1 cellular context compared by ENCODE assay signal in the genomic region with DNA sequence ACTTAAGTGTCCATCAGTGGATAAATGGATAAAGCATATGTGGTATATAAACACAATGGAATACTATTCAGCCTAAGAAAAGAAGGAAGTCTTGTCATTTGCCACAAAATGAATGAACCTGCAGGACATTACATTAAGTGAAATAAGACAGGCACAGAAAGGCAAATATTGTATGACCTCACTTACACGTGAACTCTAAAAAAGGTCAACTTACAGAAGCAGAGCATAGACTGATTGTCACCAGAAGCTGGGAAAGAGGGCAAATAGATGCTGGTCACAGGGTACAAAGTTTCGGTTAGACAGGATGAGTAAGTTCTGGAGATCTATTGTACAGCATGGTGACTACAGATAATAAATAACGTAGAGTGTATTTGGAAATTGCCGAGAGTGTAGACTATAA.
A peak's percentile ranks its signal among the peaks of the same experiment; 100 is the strongest.
TF ChIP-seq lines count a peak whose summit lies in the region.

No MANE protein-coding gene starts in this region.

TF ChIP-seq in HepG2, 621 proteins besides CTCF, POLR2A, EP300 and RAD21 (continued from another document):
- TF ChIP-seq JUN (CRISPR knock-in tag; IDR thresholded peaks at IDR 0.05) (peak; percentile 66; the same call in 1 of the 2 replicates), KLF13 (CRISPR knock-in tag; IDR thresholded peaks at IDR 0.05) (no peak), ELF3 (CRISPR knock-in tag; IDR thresholded peaks at IDR 0.05) (peak; percentile 77), ZMAT5 (CRISPR knock-in tag; IDR thresholded peaks at IDR 0.05; ENCODE audit: borderline replicate concordance, low read depth) (no peak), ZNF891 (CRISPR knock-in tag; IDR thresholded peaks at IDR 0.05) (no peak), FOXM1 (CRISPR knock-in tag; IDR thresholded peaks at IDR 0.05) (no peak), EHMT2 (IDR thresholded peaks at IDR 0.05; ENCODE audit: borderline replicate concordance, low read depth, low read length) (no peak), SETDB1 (CRISPR knock-in tag; IDR thresholded peaks at IDR 0.05; ENCODE audit: borderline replicate concordance) (no peak), SP1 (IDR thresholded peaks at IDR 0.05) (no peak), SP1 (CRISPR knock-in tag; IDR thresholded peaks at IDR 0.05) (no peak), NCOR1 (IDR thresholded peaks at IDR 0.05; ENCODE audit: borderline replicate concordance, low read length) (no peak; the same call in 1 of the 2 replicates)
